10 cellular contexts compared by ENCODE assay signal in the genomic region with DNA sequence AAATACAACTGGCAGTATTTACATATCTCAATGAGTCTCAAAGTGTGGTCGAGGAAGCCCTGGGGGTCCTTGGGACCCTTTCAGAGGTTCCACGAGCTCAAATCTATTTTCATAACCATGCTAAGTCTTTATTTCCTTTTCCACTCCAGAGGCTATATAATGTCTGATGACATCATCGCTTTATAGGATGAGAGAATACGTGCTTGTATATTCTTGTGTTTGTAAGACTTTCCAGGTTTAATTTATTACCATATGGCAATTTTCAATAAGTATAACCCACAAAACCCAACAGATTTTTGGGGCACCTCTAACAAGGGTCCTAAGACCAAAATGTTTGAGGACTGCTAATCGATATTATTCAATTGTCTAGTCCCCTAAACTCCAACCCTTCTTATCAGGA. TPM values are rescaled to one million over a fixed set of nuclear protein-coding genes. Genes with fewer than 3 reads are reported as not detected.
A peak's percentile ranks its signal among the peaks of the same experiment; 100 is the strongest.
DNase-seq lines count a peak whose midpoint lies in the region; ATAC-seq, FAIRE-seq and TF ChIP-seq lines count a peak whose summit lies in the region.
"Had no signal": no experiment of that assay in that cellular context is flagged by ENCODE, and none has a peak within 500 bp of the region (broad histone marks: within the 10 kb centered on the region; RNA-seq: fewer than 3 reads in every experiment).

No MANE protein-coding gene starts in this region.

- no peak for ATAC-seq in HG02798 (IDR thresholded peaks at IDR 0.05; ENCODE audit: poor library complexity, unreplicated experiment)
- ATAC-seq: mucosa of descending colon had no signal

- H3K4me1 ChIP-seq in OCI-LY7 (ENCODE audit: insufficient read depth, low read length, poor library complexity, severe bottlenecking) (peaks cover 10% of the 10 kb centered on the region), endodermal cell (ENCODE audit: control insufficient read depth, insufficient read depth, low read length) (peaks cover 3% of the 10 kb centered on the region), ovary (ENCODE audit: insufficient read depth) (peaks cover 6% of the 10 kb centered on the region), small intestine (ENCODE audit: control insufficient read depth in 2 of 2, insufficient read depth in 1 of 2, low read depth in 1 of 2, low read length in 1 of 2) (peaks cover 0 to 3% of the 10 kb centered on the region in 2 donors)

- H3K4me2 ChIP-seq in OCI-LY7 (ENCODE audit: low read length), result peak overlapping the region; percentile 96; the same call in 1 of the 2 replicates

- 83 to 91% methylated on average over 1 to 5 of the region's 5 CpGs for WGBS in endodermal cell (ENCODE audit: insufficient coverage in 1 of 2, insufficient read length in 1 of 2), 2 experiments
- 75 to 78% (median 76%) methylated on average over 5 of the region's 5 CpGs for WGBS in ovary, 3 donors
- WGBS in small intestine, 3 donors, result 63 to 75% (median 73%) methylated on average over 5 of the region's 5 CpGs

- peak overlapping the region; percentile 98; the same call in 1 of the 2 replicates for H2AFZ ChIP-seq in OCI-LY7 (ENCODE audit: low read length)

- peak overlapping the region; percentile 85 for H3K4me3 Mint-ChIP-seq in endodermal cell

- BruUV-seq in OCI-LY7 (replicated peaks; lab: Mats Ljungman, UMichigan), result no TSS peak

- no peak overlapping the region for H3K4me3 ChIP-seq in OCI-LY7 (ENCODE audit: low read depth, low read length, poor library complexity, severe bottlenecking)
- H3K4me3 ChIP-seq in endodermal cell (ENCODE audit: low read length), result peak overlapping the region; percentile 82
- H3K4me3 ChIP-seq in ovary, result peak overlapping the region; percentile 97
- H3K4me3 ChIP-seq in small intestine (ENCODE audit: low read depth in 1 of 2, low read length in 2 of 2), result no peak overlapping the region
- H3K4me3 ChIP-seq: mucosa of descending colon had no signal

- no peaks in the 10 kb centered on the region for H3K9me3 Mint-ChIP-seq in endodermal cell

- H3K27ac Mint-ChIP-seq in endodermal cell, result no peak overlapping the region

- no peaks in the 10 kb centered on the region for H3K9me2 ChIP-seq in OCI-LY7 (ENCODE audit: insufficient read depth, low read length)

- DNase-seq in DMS153 (lab: John Stamatoyannopoulos, UW), result peak; percentile 25
- DNase-seq in OCI-LY7 (ENCODE audit: low spot score), result no peak
- DNase-seq in endodermal cell, result no peak
- no peak for DNase-seq in ovary
- no peak for DNase-seq in NCI-H2029 treated with DMSO at 0.1 percent for 48 hours (lab: John Stamatoyannopoulos, UW)
- no peak for DNase-seq in HUDEP-2 (lab: John Stamatoyannopoulos, UW; ENCODE audit: unreplicated experiment in 76 of 76)
- DNase-seq in small intestine, result no peak
- DNase-seq: activated naive CD4-positive, alpha-beta T cell treated with anti-CD3 and anti-CD28 coated beads, Interleukin-2, amount 50 U/mL, for 16 hours; mucosa of descending colon had no signal

- no peak for FAIRE-seq in small intestine (lab: Jason Lieb, UNC)

- POLR2A ChIA-PET in OCI-LY7 (lab: Charles Lee), result interaction anchor here (0.6 kb wide), 1 partner anchor 18 kb away, joined by 4 read pairs; no protein-coding TSS in a partner anchor

- no peaks in the 10 kb centered on the region for H3K36me3 Mint-ChIP-seq in endodermal cell (ENCODE audit: low read depth)

- no peak for TF ChIP-seq EP300 in ovary (IDR thresholded peaks at IDR 0.05)

- CTCF ChIA-PET in OCI-LY7 (lab: Charles Lee; ENCODE audit: unreplicated experiment), result no interaction called here

- H3K79me2 ChIP-seq in OCI-LY7 (ENCODE audit: insufficient read depth, low read depth, low read length), result no peaks in the 10 kb centered on the region

- no peaks in the 10 kb centered on the region for H4K20me1 ChIP-seq in OCI-LY7 (ENCODE audit: insufficient read depth, low read length)

- peaks cover 43% of the 10 kb centered on the region for H3K4me1 Mint-ChIP-seq in endodermal cell

- TF ChIP-seq POLR2A in ovary (IDR thresholded peaks at IDR 0.05), result no peak

- no peaks in the 10 kb centered on the region for H3K27me3 Mint-ChIP-seq in endodermal cell (ENCODE audit: insufficient read depth)

- H3K36me3 ChIP-seq in OCI-LY7 (ENCODE audit: insufficient read depth, low read length) (no peaks in the 10 kb centered on the region), endodermal cell (ENCODE audit: control insufficient read depth, insufficient read depth, low read length) (no peaks in the 10 kb centered on the region), ovary (no peaks in the 10 kb centered on the region), small intestine (ENCODE audit: control insufficient read depth in 2 of 2, insufficient read depth in 2 of 2, low read length in 2 of 2) (no peaks in the 10 kb centered on the region)

- intact Hi-C loops in OCI-LY7 (cut with micrococcal nuclease; ENCODE audit: unreplicated experiment), result loop anchor here (2.0 to 5.0 kb wide), 5 partner anchors 120 to 380 kb away; a partner anchor contains a TSS
- intact Hi-C loops in ovary (cut with DNase I), result loop anchor here in 2 of 4 donors (5.0 to 10.0 kb wide), 2 partner anchors 380 to 382 kb away; a partner anchor contains a TSS

- H3K9me3 ChIP-seq in OCI-LY7 (ENCODE audit: low read length) (no peaks in the 10 kb centered on the region), endodermal cell (ENCODE audit: control insufficient read depth, low read length) (no peaks in the 10 kb centered on the region), ovary (no peaks in the 10 kb centered on the region), small intestine (ENCODE audit: control insufficient read depth, low read depth) (no peaks in the 10 kb centered on the region)
- H3K9me3 ChIP-seq: mucosa of descending colon had no signal

- H3K27ac ChIP-seq in OCI-LY7 (ENCODE audit: low read depth, low read length, poor library complexity, severe bottlenecking), result no peak overlapping the region
- peak overlapping the region; percentile 91 for H3K27ac ChIP-seq in endodermal cell (ENCODE audit: low read depth, low read length)
- peak overlapping the region; percentile 70 to 93 for H3K27ac ChIP-seq in ovary
- peak overlapping the region in 1 of 2 donors; percentile 99 for H3K27ac ChIP-seq in small intestine (ENCODE audit: low read depth in 1 of 2, low read length in 1 of 2)

- TF ChIP-seq CTCF in OCI-LY7 (conservative IDR thresholded peaks at IDR 0.05; ENCODE audit: low read length) (no peak), endodermal cell (conservative IDR thresholded peaks at IDR 0.05) (no peak), ovary (IDR thresholded peaks at IDR 0.05) (no peak)

- H3K27me3 ChIP-seq in endodermal cell (ENCODE audit: control insufficient read depth, insufficient read depth, low read length, poor library complexity, severe bottlenecking) (no peaks in the 10 kb centered on the region), ovary (no peaks in the 10 kb centered on the region), small intestine (ENCODE audit: control insufficient read depth in 2 of 2, insufficient read depth in 2 of 2, low read length in 2 of 2) (no peaks in the 10 kb centered on the region)

- no peak overlapping the region for H3K9ac ChIP-seq in endodermal cell (ENCODE audit: extremely low read depth, low read length, poor library complexity, severe bottlenecking)

RNA-seq across cellular contexts. Expression of a gene that starts 1.4 kb away (rescaled TPM):
- total RNA-seq in OCI-LY7 (2014; rRNA removed; shearing (Covaris generic)), result 3.2 TPM in 2 replicates
- 5.8 and 6.5 TPM in 2 replicates for total RNA-seq in OCI-LY7 (2022)
- 10 to 100 TPM; 11.5 to 12.9 TPM for total RNA-seq in endodermal cell
- polyA plus RNA-seq in endodermal cell (2013, experiment 1 of 2), result 16.1 TPM
- 16.4 TPM for polyA plus RNA-seq in endodermal cell (2013, experiment 2 of 2)
- total RNA-seq in ovary, result 10 to 100 TPM in 6 of 7 donors, 1 to 10 TPM in 1; 9.1 to 28.6 (median 12.1) TPM
- 1 to 10 TPM; 6.5 to 7.6 TPM for polyA plus RNA-seq in ovary
- polyA plus RNA-seq in small intestine, result 10 to 100 TPM in 1 of 3 donors, 1 to 10 TPM in 2; 1.9 to 13.4 (median 5.1) TPM

RNA-seq across cellular contexts. Expression of a gene that starts 59.9 kb away (rescaled TPM):
- not detected in 2 replicates for total RNA-seq in OCI-LY7 (2014; rRNA removed; shearing (Covaris generic))
- total RNA-seq in OCI-LY7 (2022), result not detected in 2 replicates
- 1 to 10 TPM; 4.9 to 7.8 TPM for total RNA-seq in endodermal cell
- polyA plus RNA-seq in endodermal cell (2013, experiment 1 of 2), result 9.8 TPM
- 9.8 TPM for polyA plus RNA-seq in endodermal cell (2013, experiment 2 of 2)
- 10 to 100 TPM in 1 of 7 donors, 1 to 10 TPM in 6; 4.4 to 10.9 (median 6.3) TPM for total RNA-seq in ovary
- 1 to 10 TPM; 4.1 to 5.5 TPM for polyA plus RNA-seq in ovary
- under 1 TPM in 1 of 3 donors, not detected in 2; 0.25 TPM for polyA plus RNA-seq in small intestine

Comparison
In these comparisons a context has a peak if more than half of its experiments do, and no peak if none do; other contexts are left out.
1. H3K4me3 ChIP-seq: peak in endodermal cell (single experiment) and ovary (single experiment); none in OCI-LY7 (single experiment) and small intestine (0 of 2).
2. RNA of a gene that starts 59.9 kb away (total RNA-seq): 4.9 to 7.8 TPM in endodermal cell and 4.4 to 10.9 TPM in ovary; not detected in OCI-LY7; every median in the first group is over 4 times any median in the second.